In the genomic region with DNA sequence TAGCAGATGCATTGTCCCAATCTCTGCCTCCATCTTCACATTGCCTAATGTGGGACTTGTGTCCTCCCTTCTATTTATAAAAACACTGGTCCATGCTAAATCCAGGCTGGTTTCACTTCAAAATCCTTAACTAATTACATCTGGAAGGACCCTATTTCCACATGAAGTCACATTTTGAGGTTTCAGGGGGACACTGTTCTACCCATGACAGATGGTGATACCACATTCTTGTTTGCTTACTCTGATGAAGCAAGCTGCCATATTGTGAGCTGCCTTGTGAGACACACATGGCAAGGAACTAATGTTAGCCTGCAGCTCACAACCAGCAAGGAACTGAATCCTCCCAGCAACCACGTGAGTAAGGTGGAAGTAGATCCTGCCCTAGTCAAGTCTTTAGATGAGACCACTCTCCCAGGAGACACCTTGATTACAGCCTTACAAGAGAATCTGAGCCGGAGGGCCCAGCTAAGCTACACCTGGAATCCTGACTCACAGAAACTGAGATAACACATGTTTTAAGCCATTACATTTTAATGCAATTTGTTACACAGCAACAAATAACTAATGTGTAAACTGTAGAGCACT, we compare ENCODE assay signal across 22 cellular contexts.
DNase-seq lines count a peak whose midpoint lies in the region; ATAC-seq, FAIRE-seq and TF ChIP-seq lines count a peak whose summit lies in the region.
"Had no signal": no experiment of that assay in that cellular context is flagged by ENCODE, and none has a peak within 500 bp of the region (broad histone marks: within the 10 kb centered on the region; RNA-seq: fewer than 3 reads in every experiment).

No MANE protein-coding gene starts in this region.

- in situ Hi-C loops in K562 (cut with MboI), result no loop called here

- BruUV-seq in K562 (replicated peaks; lab: Mats Ljungman, UMichigan), result no TSS peak

- H4K8ac ChIP-seq in mesenchymal stem cell (ENCODE audit: low read length), result no peak overlapping the region

- no peak for TF ChIP-seq RAD21 in K562 (CRISPR knock-in tag; conservative IDR thresholded peaks at IDR 0.05 in 1 of 2, IDR thresholded peaks at IDR 0.05 in 1 of 2)

- no peak for TF ChIP-seq EP300 in K562 (IDR thresholded peaks at IDR 0.05; ENCODE audit: low read length)

- no peak overlapping the region for H3K4ac ChIP-seq in mesenchymal stem cell (ENCODE audit: low read depth in 1 of 2, low read length in 2 of 2)

- H3K27ac ChIP-seq in K562 (ENCODE audit: extremely low read depth, low read depth, low read length) (no peak overlapping the region), mesenchymal stem cell (ENCODE audit: low read length, poor library complexity, severe bottlenecking) (no peak overlapping the region), small intestine (ENCODE audit: low read depth in 1 of 2, low read length in 1 of 2) (no peak overlapping the region)
- H3K27ac ChIP-seq: ovary had no signal

- no peak overlapping the region for H2BK5ac ChIP-seq in mesenchymal stem cell (ENCODE audit: low read depth, low read length, poor library complexity, severe bottlenecking)

- no peak overlapping the region for H4K91ac ChIP-seq in mesenchymal stem cell (ENCODE audit: low read length)

- no peaks in the 10 kb centered on the region for H3K4me1 ChIP-seq in K562 (replicated peaks in 1 of 2; ENCODE audit: control insufficient read depth in 2 of 2, insufficient read depth in 2 of 2, low read length in 2 of 2)
- no peaks in the 10 kb centered on the region for H3K4me1 ChIP-seq in mesenchymal stem cell (ENCODE audit: control insufficient read depth, insufficient read depth, low read depth, low read length)
- no peaks in the 10 kb centered on the region for H3K4me1 ChIP-seq in small intestine (ENCODE audit: control insufficient read depth in 2 of 2, insufficient read depth in 1 of 2, low read depth in 1 of 2, low read length in 1 of 2)

- H4K20me1 ChIP-seq in K562 (replicated peaks; ENCODE audit: control insufficient read depth, insufficient read depth, low read length), result no peaks in the 10 kb centered on the region

- no peak overlapping the region for H3K23ac ChIP-seq in mesenchymal stem cell (ENCODE audit: low read length in 2 of 2)

- H3K79me2 ChIP-seq in K562 (ENCODE audit: control insufficient read depth, insufficient read depth, low read length), result no peaks in the 10 kb centered on the region

- 73% methylated on average over 2 of the region's 2 CpGs for WGBS in K562 (ENCODE audit: insufficient coverage, low coverage, missing lambda C conversion rate)
- 81% methylated on average over 2 of the region's 2 CpGs for WGBS in mesenchymal stem cell
- 65 to 79% (median 68%) methylated on average over 2 of the region's 2 CpGs for WGBS in small intestine, 3 donors

- intact Hi-C loops in K562 (cut with micrococcal nuclease), result no loop called here

- H2BK12ac ChIP-seq in mesenchymal stem cell (ENCODE audit: low read length in 2 of 2), result no peak overlapping the region

- H3K9me3 ChIP-seq in K562 (replicated peaks; ENCODE audit: control insufficient read depth, insufficient read depth, low read depth, low read length), result no peaks in the 10 kb centered on the region
- H3K9me3 ChIP-seq in mesenchymal stem cell (ENCODE audit: control insufficient read depth, low read length), result no peaks in the 10 kb centered on the region
- no peaks in the 10 kb centered on the region for H3K9me3 ChIP-seq in small intestine (ENCODE audit: control insufficient read depth, low read depth)
- H3K9me3 ChIP-seq: ovary had no signal

- CTCF ChIA-PET in K562 (lab: Yijun Ruan, JAX; ENCODE audit: low intra/inter-chr PET ratio), result interaction anchor here (0.6 kb wide), 1 partner anchor 553 kb away, joined by 3 read pairs; no protein-coding TSS in a partner anchor

- DNase-seq in EL (peak; percentile 45), NCI-H1694 treated with DMSO at 0.1 percent for 48 hours (lab: John Stamatoyannopoulos, UW) (peak; percentile 51), K562 (ENCODE audit: extremely low read depth in 1 of 4, low spot score in 3 of 4) (no peak), mesenchymal stem cell (peak; percentile 13), small intestine (no peak), amygdala (lab: John Stamatoyannopoulos, UW) (no peak)
- DNase-seq: activated CD8-positive, alpha-beta T cell treated with anti-CD3 and anti-CD28 coated beads, Interleukin-2, amount 10 ng/mL, durations not matched to agents 7 days and 5 days; activated naive CD8-positive, alpha-beta T cell treated with anti-CD3 and anti-CD28 coated beads, Interleukin-2, amount 10 ng/mL, durations not matched to agents 7 days and 5 days; activated T-cell treated with anti-CD3 and anti-CD28 coated beads, Interleukin-2, amount 50 U/mL, for 4 hours; caudate nucleus; effector CD4-positive, alpha-beta T cell; hippocampal formation; islet precursor cell; Karpas-422; NCI-H1417; NCI-H345; ovary; Right ventricle myocardium superior; stimulated activated CD4-positive, alpha-beta T cell treated with anti-CD3 and anti-CD28 coated beads, Interleukin-1b, Interleukin-23, amount 100 ng/mL, for 48 hours had no signal

- no peaks in the 10 kb centered on the region for H3K9me1 ChIP-seq in K562 (ENCODE audit: control insufficient read depth, insufficient read depth, low read length)

- H2AFZ ChIP-seq in K562 (ENCODE audit: low read depth, low read length), result no peak overlapping the region
- H2AFZ ChIP-seq in mesenchymal stem cell (ENCODE audit: low read depth, low read length), result no peak overlapping the region

- no peak overlapping the region for H2AK5ac ChIP-seq in mesenchymal stem cell (ENCODE audit: low read length, severe bottlenecking)

- no peak overlapping the region for H3K18ac ChIP-seq in mesenchymal stem cell (ENCODE audit: low read depth in 1 of 2, low read length in 2 of 2)

- POLR2A ChIA-PET in K562 (lab: Yijun Ruan, JAX), result interaction anchor here (0.8 to 1.6 kb wide), 2 partner anchors 18 to 21 kb away, joined by 3 to 5 read pairs; no protein-coding TSS in a partner anchor

- H3K27me3 ChIP-seq in K562 (ENCODE audit: control insufficient read depth in 2 of 2, insufficient read depth in 2 of 2, low read length in 2 of 2) (no peaks in the 10 kb centered on the region), mesenchymal stem cell (ENCODE audit: control insufficient read depth in 1 of 2, insufficient read depth in 1 of 2, low read length in 2 of 2) (no peaks in the 10 kb centered on the region), small intestine (ENCODE audit: control insufficient read depth in 2 of 2, insufficient read depth in 2 of 2, low read length in 2 of 2) (no peaks in the 10 kb centered on the region)
- H3K27me3 ChIP-seq: ovary had no signal

- no peaks in the 10 kb centered on the region for H3K79me1 ChIP-seq in mesenchymal stem cell (replicated peaks; ENCODE audit: low read length, poor library complexity, severe bottlenecking)

- ATAC-seq in K562, result peak; percentile 52
- no peak for ATAC-seq in GM19467 (IDR thresholded peaks at IDR 0.05; ENCODE audit: unreplicated experiment)
- ATAC-seq: activated CD8-positive, alpha-beta T cell treated with anti-CD3 and anti-CD28 coated beads, Interleukin-2, amount 10 ng/mL, durations not matched to agents 7 days and 5 days; activated T-cell treated with anti-CD3 and anti-CD28 coated beads, Interleukin-2, amount 50 U/mL, for 4 hours; sciatic nerve; WTC11 had no signal

- H3K4me3 ChIP-seq in K562 (no peak overlapping the region), mesenchymal stem cell (ENCODE audit: insufficient read depth in 1 of 2, low read depth in 1 of 2, low read length in 2 of 2) (no peak overlapping the region), small intestine (ENCODE audit: low read depth in 1 of 2, low read length in 2 of 2) (no peak overlapping the region)
- H3K4me3 ChIP-seq: ovary had no signal

- no peak overlapping the region for H3K14ac ChIP-seq in mesenchymal stem cell (ENCODE audit: low read length in 2 of 2)

- no peak overlapping the region for H2BK120ac ChIP-seq in mesenchymal stem cell (ENCODE audit: low read depth, low read length)

- no peak for TF ChIP-seq POLR2A in K562 (conservative IDR thresholded peaks at IDR 0.05)

- no peak overlapping the region for H2BK15ac ChIP-seq in mesenchymal stem cell (ENCODE audit: low read depth, poor library complexity, severe bottlenecking)

- H3K9ac ChIP-seq in K562 (ENCODE audit: insufficient read depth in 1 of 2, low read depth in 2 of 2, low read length in 2 of 2), result no peak overlapping the region
- H3K9ac ChIP-seq in mesenchymal stem cell (ENCODE audit: low read length), result no peak overlapping the region

- TF ChIP-seq CTCF in K562 (IDR thresholded peaks at IDR 0.05 in 2 of 3, conservative IDR thresholded peaks at IDR 0.05 in 1 of 3; ENCODE audit: insufficient read depth in 2 of 3, low read depth in 1 of 3, low read length in 3 of 3), result no peak

- H3K4me2 ChIP-seq in K562 (ENCODE audit: insufficient read depth, low read length), result no peak overlapping the region
- no peak overlapping the region for H3K4me2 ChIP-seq in mesenchymal stem cell (ENCODE audit: low read length, poor library complexity, severe bottlenecking)

- peaks cover 28% of the 10 kb centered on the region; the same call in 2 of the 3 replicates for H3K36me3 ChIP-seq in K562 (ENCODE audit: control insufficient read depth, insufficient read depth, low read length)
- H3K36me3 ChIP-seq in mesenchymal stem cell (ENCODE audit: control insufficient read depth in 1 of 2, insufficient read depth in 2 of 2, low read depth in 1 of 2, low read length in 2 of 2), result peaks cover 11 to 30% of the 10 kb centered on the region in 2 experiments
- peaks cover 6 to 10% of the 10 kb centered on the region in 2 donors for H3K36me3 ChIP-seq in small intestine (ENCODE audit: control insufficient read depth in 2 of 2, insufficient read depth in 2 of 2, low read length in 2 of 2)
- H3K36me3 ChIP-seq: ovary had no signal

- FAIRE-seq in K562 (lab: Jason Lieb, UNC) (peak; percentile 51), small intestine (lab: Jason Lieb, UNC) (no peak)

TF ChIP-seq in K562, 482 proteins besides CTCF, POLR2A, EP300 and RAD21 (continues in another document):
- TF ChIP-seq ZFP1 (CRISPR knock-in tag; IDR thresholded peaks at IDR 0.05) (no peak), SIRT6 (IDR thresholded peaks at IDR 0.05; ENCODE audit: low read depth, low read length) (no peak), MCM5 (IDR thresholded peaks at IDR 0.05; ENCODE audit: low read depth) (no peak), CAMTA2 (CRISPR knock-in tag; conservative IDR thresholded peaks at IDR 0.05) (no peak), FOXP1 (CRISPR knock-in tag; IDR thresholded peaks at IDR 0.05) (no peak), ILK (tag; IDR thresholded peaks at IDR 0.05; ENCODE audit: borderline replicate concordance, low read depth) (no peak), CSDE1 (IDR thresholded peaks at IDR 0.05) (no peak), TCF3 (CRISPR knock-in tag; IDR thresholded peaks at IDR 0.05) (no peak), HCFC1 (IDR thresholded peaks at IDR 0.05; ENCODE audit: low read depth, low read length) (no peak), RBM17 (IDR thresholded peaks at IDR 0.05; ENCODE audit: borderline replicate concordance, low read depth, low read length) (no peak), ZZZ3 (IDR thresholded peaks at IDR 0.05) (no peak), HSF4 (CRISPR knock-in tag; IDR thresholded peaks at IDR 0.05; ENCODE audit: borderline replicate concordance) (no peak), ZNF707 (CRISPR knock-in tag; conservative IDR thresholded peaks at IDR 0.05) (no peak), CBFA2T3 (IDR thresholded peaks at IDR 0.05) (no peak), HDAC2 (IDR thresholded peaks at IDR 0.05) (no peak)

Comparison
In these comparisons a context has a peak if more than half of its experiments do, and no peak if none do; other contexts are left out.
1. DNase-seq: peak in EL (single experiment), NCI-H1694 treated with DMSO at 0.1 percent for 48 hours (single experiment) and mesenchymal stem cell (single experiment); none in K562 (0 of 4), small intestine (single experiment) and amygdala (0 of 56).